3 cellular contexts compared by ENCODE assay signal in genomic region chr4:16835597-16836247, GRCh38.
TF ChIP-seq lines count a peak whose summit lies in the region.

No MANE protein-coding gene starts in this region.

TF ChIP-seq in WTC11, 78 proteins besides CTCF, POLR2A, EP300 and RAD21 (continues in another document):
- TF ChIP-seq STAT6 (CRISPR knock-in tag; conservative IDR thresholded peaks at IDR 0.05; ENCODE audit: low read depth) = no peak
- TF ChIP-seq ARID4B (CRISPR knock-in tag; IDR thresholded peaks at IDR 0.05; ENCODE audit: borderline replicate concordance) = no peak
- no peak for TF ChIP-seq PRRX2 (CRISPR knock-in tag; IDR thresholded peaks at IDR 0.05)
- TF ChIP-seq ATF1 (CRISPR knock-in tag; IDR thresholded peaks at IDR 0.05) = no peak
- no peak for TF ChIP-seq USF1 (CRISPR knock-in tag; IDR thresholded peaks at IDR 0.05)
- no peak for TF ChIP-seq MXD4 (CRISPR knock-in tag; IDR thresholded peaks at IDR 0.05; ENCODE audit: borderline replicate concordance)
- TF ChIP-seq ZNF396 (CRISPR knock-in tag; IDR thresholded peaks at IDR 0.05; ENCODE audit: borderline replicate concordance) = no peak
- no peak for TF ChIP-seq ZNF219 (CRISPR knock-in tag; IDR thresholded peaks at IDR 0.05; ENCODE audit: borderline replicate concordance)
- TF ChIP-seq ZNF232 (CRISPR knock-in tag; IDR thresholded peaks at IDR 0.05) = no peak

TF ChIP-seq in liver, 16 proteins besides CTCF, POLR2A, EP300 and RAD21 (continued from another document):
- peak; percentile 77 for TF ChIP-seq REST (IDR thresholded peaks at IDR 0.05)
- peak; percentile 98 for TF ChIP-seq SP1 (IDR thresholded peaks at IDR 0.05)
- peak; percentile 90 to 92 for TF ChIP-seq HNF4A (conservative IDR thresholded peaks at IDR 0.05)
- peak; percentile 61 for TF ChIP-seq FOXA1 (IDR thresholded peaks at IDR 0.05)
- TF ChIP-seq TAF1 (conservative IDR thresholded peaks at IDR 0.05) = no peak
- TF ChIP-seq HNF4G (IDR thresholded peaks at IDR 0.05) = peak; percentile 75
- peak; percentile 25 to 54 for TF ChIP-seq RXRA (IDR thresholded peaks at IDR 0.05)
- TF ChIP-seq GABPA (IDR thresholded peaks at IDR 0.05 in 1 of 2, conservative IDR thresholded peaks at IDR 0.05 in 1 of 2) = no peak
- peak; percentile 61 for TF ChIP-seq YY1 (IDR thresholded peaks at IDR 0.05)
- no peak for TF ChIP-seq NR2F2 (IDR thresholded peaks at IDR 0.05)
- TF ChIP-seq MAX (IDR thresholded peaks at IDR 0.05) = peak; percentile 31
- TF ChIP-seq ZBTB33 (IDR thresholded peaks at IDR 0.05) = peak; percentile 45
TF ChIP-seq in liver: peak in this region for 11.

TF ChIP-seq in GM23338, 12 proteins besides CTCF, POLR2A, EP300 and RAD21 (continued from another document):
- no peak for TF ChIP-seq ZNF462 (CRISPR knock-in tag; IDR thresholded peaks at IDR 0.05)
- TF ChIP-seq POLR2AphosphoS5 (IDR thresholded peaks at IDR 0.05; ENCODE audit: low read depth) = no peak
- no peak for TF ChIP-seq STAT1 (IDR thresholded peaks at IDR 0.05; ENCODE audit: unreplicated experiment)
- TF ChIP-seq CREB1 (CRISPR knock-in tag; IDR thresholded peaks at IDR 0.05; ENCODE audit: low read depth) = no peak
